10 cellular contexts compared by ENCODE assay signal in genomic region chr9:98708933-98709911, GRCh38. TPM values are rescaled to one million over a fixed set of nuclear protein-coding genes. Genes with fewer than 3 reads are reported as not detected.
A peak's percentile ranks its signal among the peaks of the same experiment; 100 is the strongest.
DNase-seq lines count a peak whose midpoint lies in the region; TF ChIP-seq lines count a peak whose summit lies in the region.
"Had no signal": no experiment of that assay in that cellular context is flagged by ENCODE, and none has a peak within 500 bp of the region (broad histone marks: within the 10 kb centered on the region; RNA-seq: fewer than 3 reads in every experiment).

Gene GABBR2 (minus strand): TSS chr9:98708935. CDS start chr9:98708737, 198 bp downstream.

- TF ChIP-seq CTCF in sigmoid colon (IDR thresholded peaks at IDR 0.05): no peak

- intact Hi-C loops in sigmoid colon (cut with DNase I): no loop called here

- no peak for TF ChIP-seq EP300 in sigmoid colon (IDR thresholded peaks at IDR 0.05)

- DNase-seq in NCI-H1694 (lab: John Stamatoyannopoulos, UW) (peak; percentile 3), NCI-H1694 treated with DMSO at 0.1 percent for 48 hours (lab: John Stamatoyannopoulos, UW) (no peak), NT2/D1 (ENCODE audit: low read depth, low spot score) (no peak), glomerular visceral epithelial cell (ENCODE audit: extremely low spot score) (peak; percentile 15), sigmoid colon (no peak), H4 (ENCODE audit: low spot score) (no peak), NCI-H526 treated with DMSO at 0.1 percent for 48 hours (lab: John Stamatoyannopoulos, UW) (no peak), islet precursor cell (no peak)

- H3K27ac ChIP-seq in sigmoid colon: no peak within 1 kb of the TSS
- H3K27ac ChIP-seq: pancreas had no signal

- H3K9me3 ChIP-seq in NT2/D1 (ENCODE audit: insufficient read depth, low read length) (no peaks in the 10 kb centered on the region), sigmoid colon (no peaks in the 10 kb centered on the region)
- H3K9me3 ChIP-seq: HAP-1, pancreas had no signal

- no peak for TF ChIP-seq POLR2A in sigmoid colon (IDR thresholded peaks at IDR 0.05)

- 3 to 4% methylated on average over 111 of the region's 111 CpGs for WGBS in sigmoid colon, 2 donors

- H3K4me3 ChIP-seq in NT2/D1 (ENCODE audit: insufficient read length, low read depth) (peak within 1 kb of the TSS; percentile 41), sigmoid colon (peak within 1 kb of the TSS in 3 of 4 donors; percentile 25 to 48 (median 43))
- H3K4me3 ChIP-seq: HAP-1 had no signal

- H3K27me3 ChIP-seq in NT2/D1 (ENCODE audit: insufficient read depth, insufficient read length): peaks cover 85% of the 10 kb centered on the region
- H3K27me3 ChIP-seq in sigmoid colon: peaks cover 29 to 69% (median 52%) of the 10 kb centered on the region in 3 donors

- peak within 1 kb of the TSS; percentile 53 for H3K9ac ChIP-seq in NT2/D1 (ENCODE audit: insufficient read length, low read depth)

- H3K36me3 ChIP-seq in NT2/D1 (ENCODE audit: insufficient read depth, insufficient read length, low read length) (no peaks in the 10 kb centered on the region), sigmoid colon (no peaks in the 10 kb centered on the region)
- H3K36me3 ChIP-seq: HAP-1, pancreas had no signal

- H3K4me1 ChIP-seq in NT2/D1 (ENCODE audit: insufficient read depth, insufficient read length) (peaks cover 4% of the 10 kb centered on the region), sigmoid colon (peaks cover 0 to 24% (median 20%) of the 10 kb centered on the region in 4 donors)
- H3K4me1 ChIP-seq: HAP-1 had no signal

RNA-seq across cellular contexts. Expression of gene GABBR2, which starts in this region (rescaled TPM):
- under 1 TPM in 1 of 4 donors, not detected in 3; under 0.01 TPM for total RNA-seq in sigmoid colon
- polyA plus RNA-seq in sigmoid colon: under 1 TPM in 2 of 3 donors, not detected in 1; under 0.01 to 0.04 TPM
- 0.37 and 0.91 TPM in 2 replicates for total RNA-seq in H4 (2014; rRNA removed; shearing (Covaris generic))

Comparison
In these comparisons a context has a peak if more than half of its experiments do, and no peak if none do; other contexts are left out.
1. DNase-seq: peak in NCI-H1694 (single experiment) and glomerular visceral epithelial cell (single experiment); none in NCI-H1694 treated with DMSO at 0.1 percent for 48 hours (single experiment), NT2/D1 (single experiment), sigmoid colon (single experiment), H4 (single experiment), NCI-H526 treated with DMSO at 0.1 percent for 48 hours (single experiment) and islet precursor cell (single experiment).